22 cellular contexts compared by ENCODE assay signal in genomic region chr14:71710001-71710400, GRCh38.
"Had no signal": no experiment of that assay in that cellular context is flagged by ENCODE, and none has a peak within 500 bp of the region (broad histone marks: within the 10 kb centered on the region; RNA-seq: fewer than 3 reads in every experiment).

No MANE protein-coding gene starts in this region.

- H3K27ac ChIP-seq: cardiac muscle cell, VCaP had no signal

- H3K27me3 Mint-ChIP-seq: activated CD4-positive, alpha-beta memory T cell treated with anti-CD3 and anti-CD28 coated beads, Interleukin-2, amount 10 ng/mL, durations not matched to agents 7 days and 5 days; activated naive CD4-positive, alpha-beta T cell treated with anti-CD3 and anti-CD28 coated beads, Interleukin-2, amount 10 ng/mL, durations not matched to agents 7 days and 5 days; activated naive CD8-positive, alpha-beta T cell treated with anti-CD3 and anti-CD28 coated beads for 36 hours; brain had no signal

- H3K9me3 ChIP-seq: SK-N-SH had no signal

- H3K4me3 Mint-ChIP-seq: activated CD4-positive, alpha-beta memory T cell treated with anti-CD3 and anti-CD28 coated beads, Interleukin-2, amount 10 ng/mL, durations not matched to agents 7 days and 5 days; activated naive CD4-positive, alpha-beta T cell treated with anti-CD3 and anti-CD28 coated beads, Interleukin-2, amount 10 ng/mL, durations not matched to agents 7 days and 5 days; activated naive CD8-positive, alpha-beta T cell treated with anti-CD3 and anti-CD28 coated beads for 36 hours; activated T-cell treated with anti-CD3 and anti-CD28 coated beads, Interleukin-2, amount 50 U/mL, for 72 hours; brain had no signal

- H3K9ac ChIP-seq: SK-N-SH had no signal

- H3K9me3 Mint-ChIP-seq: activated CD4-positive, alpha-beta memory T cell treated with anti-CD3 and anti-CD28 coated beads, Interleukin-2, amount 10 ng/mL, durations not matched to agents 7 days and 5 days; activated naive CD4-positive, alpha-beta T cell treated with anti-CD3 and anti-CD28 coated beads, Interleukin-2, amount 10 ng/mL, durations not matched to agents 7 days and 5 days; activated naive CD8-positive, alpha-beta T cell treated with anti-CD3 and anti-CD28 coated beads for 36 hours; activated T-cell treated with anti-CD3 and anti-CD28 coated beads, Interleukin-2, amount 50 U/mL, for 72 hours; activated T-helper 2 cell treated with anti-CD3 and anti-CD28 coated beads, Interferon-gamma antibody, Interleukin-2, Interleukin-4, amounts not matched to agents 10 μg/mL and 5 μg/mL and 100 μg/mL, durations not matched to agents 14 hours and 24 hours and 36 hours; brain had no signal

- H3K4me3 ChIP-seq: cardiac muscle cell had no signal

- DNase-seq: activated CD4-positive, alpha-beta memory T cell treated with anti-CD3 and anti-CD28 coated beads, Interleukin-2, amount 10 ng/mL, durations not matched to agents 7 days and 5 days; activated CD4-positive, alpha-beta T cell treated with anti-CD3 and anti-CD28 coated beads, Interleukin-2, amount 50 U/mL, for 1 hour; activated CD4-positive, CD25-positive, alpha-beta regulatory T cell; activated gamma-delta T cell treated with Interleukin-2 at 50 U/mL for 16 hours; activated naive CD4-positive, alpha-beta T cell treated with anti-CD3 and anti-CD28 coated beads, Interleukin-2, amount 10 ng/mL, durations not matched to agents 7 days and 5 days; activated naive CD8-positive, alpha-beta T cell treated with anti-CD3 and anti-CD28 coated beads for 36 hours; activated T-cell treated with anti-CD3 and anti-CD28 coated beads for 4 hours; activated T-cell treated with anti-CD3 and anti-CD28 coated beads, Interleukin-2, amount 50 U/mL, for 72 hours; Kasumi-1; KBM-7; NCI-H1048; NCI-H2029; NCI-H446; NCI-H526; NCI-H82; SIG-M5; SK-N-SH; T-helper 1 cell had no signal

- ATAC-seq: activated T-cell treated with anti-CD3 and anti-CD28 coated beads, Interleukin-2, amount 50 U/mL, for 72 hours had no signal

- H3K27me3 ChIP-seq: cardiac muscle cell had no signal

- H3K27ac Mint-ChIP-seq: activated CD4-positive, alpha-beta memory T cell treated with anti-CD3 and anti-CD28 coated beads, Interleukin-2, amount 10 ng/mL, durations not matched to agents 7 days and 5 days; activated naive CD4-positive, alpha-beta T cell treated with anti-CD3 and anti-CD28 coated beads, Interleukin-2, amount 10 ng/mL, durations not matched to agents 7 days and 5 days; activated naive CD8-positive, alpha-beta T cell treated with anti-CD3 and anti-CD28 coated beads for 36 hours; activated T-cell treated with anti-CD3 and anti-CD28 coated beads, Interleukin-2, amount 50 U/mL, for 72 hours; activated T-helper 2 cell treated with anti-CD3 and anti-CD28 coated beads, Interferon-gamma antibody, Interleukin-2, Interleukin-4, amounts not matched to agents 10 μg/mL and 5 μg/mL and 100 μg/mL, durations not matched to agents 14 hours and 24 hours and 36 hours had no signal
